10 cellular contexts compared by ENCODE assay signal in the genomic region with DNA sequence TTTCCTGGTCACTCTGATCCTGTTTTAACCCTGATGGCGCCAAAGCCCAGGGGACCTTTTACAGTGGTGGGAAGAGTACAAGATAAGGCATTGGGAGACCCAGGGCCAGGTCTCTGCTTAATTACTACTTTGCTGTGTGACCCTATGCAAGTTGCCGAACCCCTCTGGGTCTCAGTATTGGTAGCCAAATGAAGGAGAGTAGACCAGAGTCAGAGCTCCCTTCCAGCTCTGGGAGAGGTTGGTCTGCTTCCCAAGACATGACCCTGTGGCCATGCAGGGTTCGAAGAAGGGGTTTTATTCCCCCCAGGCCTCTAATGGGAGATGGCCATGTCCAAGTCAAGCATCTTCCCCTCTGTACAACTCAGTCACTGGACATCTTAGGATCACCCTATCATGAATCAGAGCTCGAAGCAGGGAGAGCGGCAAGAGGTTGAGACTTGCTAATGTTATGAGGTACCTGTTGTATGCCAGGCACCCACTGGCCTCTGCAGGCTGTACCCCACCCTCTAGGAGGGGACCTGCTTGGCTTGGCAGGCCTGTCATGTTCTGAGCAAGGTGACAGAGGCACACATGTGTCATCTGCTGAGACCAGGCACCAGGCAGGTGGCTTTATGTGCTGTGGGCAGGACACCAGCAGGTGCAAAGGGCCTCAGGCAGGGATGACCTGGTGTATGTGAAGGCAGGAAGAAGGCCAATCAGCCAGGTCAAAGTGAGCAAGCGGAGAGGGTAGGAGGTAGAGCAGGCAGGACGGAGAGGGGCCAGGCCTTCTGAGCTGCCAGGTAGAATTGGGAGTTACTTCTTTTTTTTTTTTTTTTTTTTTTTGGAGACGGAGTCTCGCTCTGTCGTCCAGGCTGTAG.
DNase-seq lines count a peak whose midpoint lies in the region; TF ChIP-seq lines count a peak whose summit lies in the region.
"Had no signal": no experiment of that assay in that cellular context is flagged by ENCODE, and none has a peak within 500 bp of the region (broad histone marks: within the 10 kb centered on the region; RNA-seq: fewer than 3 reads in every experiment).

No MANE protein-coding gene starts in this region.

- H3K36me3 Mint-ChIP-seq in MCF 10A (ENCODE audit: insufficient read depth, unreplicated experiment) (peaks cover 75% of the 10 kb centered on the region), type B pancreatic cell (peaks cover 13% of the 10 kb centered on the region)

- H3K4ac ChIP-seq in neuronal stem cell (ENCODE audit: low read length): no peak overlapping the region

- no peak overlapping the region for H2AK5ac ChIP-seq in neuronal stem cell (ENCODE audit: low read depth, low read length)

- H3K27ac Mint-ChIP-seq in MCF 10A (ENCODE audit: low read depth, unreplicated experiment) (peak overlapping the region; percentile 98), type B pancreatic cell (peak overlapping the region; percentile 82)
- H3K27ac Mint-ChIP-seq: stimulated activated memory B cell treated with anti-CD40 and anti-IgM and Interleukin-4, amounts not matched to agents 10 μg/mL and 1 μg/mL and 100 μg/mL, for 72 hours had no signal

- CTCF ChIA-PET in MCF 10A (lab: Yijun Ruan, JAX): interaction anchor here (0.6 to 3.4 kb wide), 10 partner anchors 33 to 185 kb away, joined by 3 to 22 read pairs (median 6); no protein-coding TSS in a partner anchor
- CTCF ChIA-PET in mammary epithelial cell (lab: Charles Lee; ENCODE audit: low non-redundant PET): no interaction called here

- H2AFZ ChIP-seq in mammary epithelial cell (ENCODE audit: low read depth, low read length): no peak overlapping the region
- H2AFZ ChIP-seq in neuronal stem cell (ENCODE audit: low read length): no peak overlapping the region

- H3K4me3 ChIP-seq in mammary epithelial cell (replicated peaks in 1 of 3; ENCODE audit: insufficient read depth in 1 of 3, low read depth in 2 of 3, low read length in 3 of 3) (no peak overlapping the region), esophagus muscularis mucosa (no peak overlapping the region), neuronal stem cell (ENCODE audit: low read length in 2 of 2) (no peak overlapping the region)

- H3K9ac ChIP-seq in mammary epithelial cell (ENCODE audit: insufficient read depth, low read length): no peak overlapping the region
- no peak overlapping the region for H3K9ac ChIP-seq in neuronal stem cell (ENCODE audit: low read depth, low read length, poor library complexity)

- no peak overlapping the region for H4K91ac ChIP-seq in neuronal stem cell (ENCODE audit: low read depth, low read length, poor library complexity)

- no peak overlapping the region for H2BK15ac ChIP-seq in neuronal stem cell (ENCODE audit: low read length)

- peaks cover 81% of the 10 kb centered on the region for H3K4me1 Mint-ChIP-seq in MCF 10A (ENCODE audit: insufficient read depth, unreplicated experiment)
- peaks cover 60% of the 10 kb centered on the region for H3K4me1 Mint-ChIP-seq in type B pancreatic cell (ENCODE audit: unreplicated experiment)

- no peak for TF ChIP-seq EP300 in esophagus muscularis mucosa (IDR thresholded peaks at IDR 0.05)

- H3K4me1 ChIP-seq in mammary epithelial cell (ENCODE audit: insufficient read depth, low read length) (peaks cover 12% of the 10 kb centered on the region), esophagus muscularis mucosa (peaks cover 53 to 82% (median 73%) of the 10 kb centered on the region in 4 donors), neuronal stem cell (ENCODE audit: control insufficient read depth in 2 of 2, insufficient read depth in 1 of 2, low read depth in 1 of 2, low read length in 2 of 2) (peaks cover 13 to 19% of the 10 kb centered on the region in 2 donors)

- dilution Hi-C loops in mammary epithelial cell (cut with HindIII; ENCODE audit: low sequenced_read_pairs): loop anchor here (5.0 kb wide), 1 partner anchor 41 kb away; no protein-coding TSS in a partner anchor

- peak overlapping the region; percentile 33 for H3K4me3 Mint-ChIP-seq in MCF 10A (ENCODE audit: unreplicated experiment)
- no peak overlapping the region for H3K4me3 Mint-ChIP-seq in type B pancreatic cell
- H3K4me3 Mint-ChIP-seq: stimulated activated memory B cell treated with anti-CD40 and anti-IgM and Interleukin-4, amounts not matched to agents 10 μg/mL and 1 μg/mL and 100 μg/mL, for 72 hours had no signal

- H3K79me1 ChIP-seq in neuronal stem cell (ENCODE audit: low read depth, low read length): no peaks in the 10 kb centered on the region

- TF ChIP-seq POLR2A in esophagus muscularis mucosa (IDR thresholded peaks at IDR 0.05; ENCODE audit: low read depth): no peak

- 98% methylated on average over 7 of the region's 10 CpGs for WGBS in mammary epithelial cell (ENCODE audit: low coverage, missing lambda C conversion rate)
- 93% methylated on average over 10 of the region's 10 CpGs for WGBS in esophagus muscularis mucosa
- WGBS in neuronal stem cell (ENCODE audit: extremely low coverage in 2 of 2, insufficient read length in 2 of 2, insufficient replicate concordance in 1 of 2), 2 donors: no CpG with 5 or more reads among the region's 10 CpGs

- H3K27ac ChIP-seq in mammary epithelial cell (ENCODE audit: insufficient read depth, low read depth, low read length) (no peak overlapping the region), esophagus muscularis mucosa (replicated peaks in 1 of 4) (peak overlapping the region; percentile 90 to 99 (median 96)), neuronal stem cell (replicated peaks; ENCODE audit: low read length) (peak overlapping the region; percentile 40)

- H3K36me3 ChIP-seq in mammary epithelial cell (ENCODE audit: insufficient read depth, low read length) (peaks cover 3% of the 10 kb centered on the region), esophagus muscularis mucosa (peaks cover 0 to 11% (median 5%) of the 10 kb centered on the region in 4 donors), neuronal stem cell (replicated peaks in 1 of 2; ENCODE audit: control insufficient read depth in 2 of 2, insufficient read depth in 2 of 2, low read length in 2 of 2) (peaks cover 7 to 50% of the 10 kb centered on the region in 2 donors)

- no peak overlapping the region for H2BK120ac ChIP-seq in neuronal stem cell (ENCODE audit: low read depth, low read length)

- H2BK5ac ChIP-seq in neuronal stem cell (ENCODE audit: low read length): no peak overlapping the region

- no peak overlapping the region for H3K14ac ChIP-seq in neuronal stem cell (ENCODE audit: low read length)

- POLR2A ChIA-PET in MCF 10A (lab: Yijun Ruan, JAX): interaction anchor here (0.6 to 13.3 kb wide), 22 partner anchors 10 to 915 kb away, joined by 3 to 910 read pairs (median 7); partner anchors contain the start of gene DUSP1

- H3K27me3 Mint-ChIP-seq in MCF 10A (ENCODE audit: insufficient read depth, unreplicated experiment): no peaks in the 10 kb centered on the region
- H3K27me3 Mint-ChIP-seq in type B pancreatic cell: peaks cover under 1% of the 10 kb centered on the region
- H3K27me3 Mint-ChIP-seq: stimulated activated memory B cell treated with anti-CD40 and anti-IgM and Interleukin-4, amounts not matched to agents 10 μg/mL and 1 μg/mL and 100 μg/mL, for 72 hours had no signal

- no peak overlapping the region for H4K8ac ChIP-seq in neuronal stem cell (ENCODE audit: low read depth, low read length)

- H3K27me3 ChIP-seq in mammary epithelial cell (ENCODE audit: insufficient read depth, low read length): no peaks in the 10 kb centered on the region
- H3K27me3 ChIP-seq in esophagus muscularis mucosa: no peaks in the 10 kb centered on the region
- no peaks in the 10 kb centered on the region for H3K27me3 ChIP-seq in neuronal stem cell (ENCODE audit: control insufficient read depth in 3 of 3, insufficient read depth in 3 of 3, low read depth in 1 of 3, low read length in 3 of 3)

- no peak overlapping the region for H3K4me2 ChIP-seq in mammary epithelial cell (ENCODE audit: insufficient read depth, low read depth, low read length)
- H3K4me2 ChIP-seq in neuronal stem cell (ENCODE audit: insufficient read depth, low read length, poor library complexity, severe bottlenecking): no peak overlapping the region

- H2BK12ac ChIP-seq in neuronal stem cell (ENCODE audit: low read length): no peak overlapping the region

- intact Hi-C loops in MCF 10A (cut with micrococcal nuclease) (no loop called here), mammary epithelial cell (cut with micrococcal nuclease) (no loop called here), esophagus muscularis mucosa (cut with DNase I) (no loop called here)

- no peak overlapping the region for H3K23ac ChIP-seq in neuronal stem cell (ENCODE audit: low read depth, low read length, poor library complexity)

- BruUV-seq in MCF 10A (replicated peaks; lab: Mats Ljungman, UMichigan) (no TSS peak), mammary epithelial cell (replicated peaks; lab: Mats Ljungman, UMichigan) (no TSS peak)

- TF ChIP-seq CTCF in MCF 10A (IDR thresholded peaks at IDR 0.05; ENCODE audit: unreplicated experiment): no peak
- TF ChIP-seq CTCF in mammary epithelial cell (conservative IDR thresholded peaks at IDR 0.05 in 1 of 2, IDR thresholded peaks at IDR 0.05 in 1 of 2; ENCODE audit: extremely low read depth in 1 of 2, insufficient read depth in 1 of 2, low read depth in 1 of 2, low read length in 2 of 2): no peak
- TF ChIP-seq CTCF in esophagus muscularis mucosa (IDR thresholded peaks at IDR 0.05): no peak
- no peak for TF ChIP-seq CTCF in type B pancreatic cell (conservative IDR thresholded peaks at IDR 0.05)

- H3K9me3 ChIP-seq in mammary epithelial cell (replicated peaks; ENCODE audit: insufficient read depth, low read length) (no peaks in the 10 kb centered on the region), esophagus muscularis mucosa (no peaks in the 10 kb centered on the region), neuronal stem cell (replicated peaks in 1 of 2; ENCODE audit: control insufficient read depth in 2 of 2, insufficient read depth in 1 of 2, low read depth in 1 of 2, low read length in 2 of 2) (no peaks in the 10 kb centered on the region)

- peak overlapping the region; percentile 36 for H3K18ac ChIP-seq in neuronal stem cell (ENCODE audit: low read length)

- H3K79me2 ChIP-seq in mammary epithelial cell (ENCODE audit: insufficient read depth, low read length): no peaks in the 10 kb centered on the region

- in situ Hi-C loops in mammary epithelial cell (cut with MboI; ENCODE audit: low sequenced_read_pairs in 2 of 2): no loop called here

- DNase-seq in MCF 10A (ENCODE audit: unreplicated experiment): no peak
- no peak for DNase-seq in mammary epithelial cell
- DNase-seq in esophagus muscularis mucosa (ENCODE audit: extremely low spot score): no peak
- no peak for DNase-seq in neuronal stem cell (ENCODE audit: low spot score)
- no peak for DNase-seq in type B pancreatic cell (ENCODE audit: extremely low spot score, unreplicated experiment)
- DNase-seq in NCI-H226: no peak
- no peak for DNase-seq in stimulated activated CD4-positive, alpha-beta T cell treated with anti-CD3 and anti-CD28 coated beads, Interleukin-4, amount 100 ng/mL, for 4 hours
- no peak for DNase-seq in NCI-H748 (lab: John Stamatoyannopoulos, UW; ENCODE audit: unreplicated experiment)
- DNase-seq: activated naive CD4-positive, alpha-beta T cell treated with anti-CD3 and anti-CD28 coated beads, Interleukin-2, amount 50 U/mL, for 16 hours had no signal

- H4K20me1 ChIP-seq in mammary epithelial cell (ENCODE audit: insufficient read depth, low read length): no peaks in the 10 kb centered on the region

- H3K9me3 Mint-ChIP-seq in MCF 10A (ENCODE audit: unreplicated experiment) (no peaks in the 10 kb centered on the region), type B pancreatic cell (no peaks in the 10 kb centered on the region)
- H3K9me3 Mint-ChIP-seq: stimulated activated memory B cell treated with anti-CD40 and anti-IgM and Interleukin-4, amounts not matched to agents 10 μg/mL and 1 μg/mL and 100 μg/mL, for 72 hours had no signal
